Comparison of ENCODE assay signal across 8 cellular contexts in the genomic region with DNA sequence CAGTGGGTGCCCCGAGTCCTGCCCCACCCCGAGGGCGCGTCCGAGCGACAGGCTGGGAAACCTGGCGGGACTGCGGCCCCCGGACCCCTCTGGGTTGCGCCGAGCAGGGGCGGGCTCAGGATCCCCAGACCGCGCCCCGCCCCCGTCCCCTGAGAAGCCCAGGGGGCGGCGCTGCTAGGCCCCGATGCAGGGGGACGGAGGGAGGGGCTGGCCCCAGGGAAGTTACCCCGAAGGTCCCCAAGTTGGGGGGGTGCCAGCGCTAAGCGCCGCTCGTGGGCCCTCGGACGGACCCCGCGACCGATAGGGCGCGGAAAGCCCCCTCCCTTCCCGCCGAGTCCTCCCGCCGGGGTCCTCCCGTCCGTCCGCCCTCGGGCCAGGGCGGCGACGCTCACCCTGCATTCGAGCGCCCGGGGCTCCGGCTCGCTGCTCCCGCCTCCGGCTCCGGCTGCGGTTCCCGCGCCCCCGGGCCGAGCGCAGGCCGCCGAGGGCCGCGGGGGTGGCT. TPM values are rescaled to one million over a fixed set of nuclear protein-coding genes. Genes with fewer than 3 reads are reported as not detected.
DNase-seq lines count a peak whose midpoint lies in the region; TF ChIP-seq lines count a peak whose summit lies in the region.

No MANE protein-coding gene starts in this region.

- H3K27me3 ChIP-seq in mononuclear cell (ENCODE audit: insufficient read depth, low read length): peaks cover 2% of the 10 kb centered on the region

- TF ChIP-seq CTCF in coronary artery (IDR thresholded peaks at IDR 0.05): no peak

- peaks cover 11% of the 10 kb centered on the region for H3K4me1 ChIP-seq in mononuclear cell (ENCODE audit: insufficient read depth, low read length)

- peak overlapping the region; percentile 43 for H3K27ac ChIP-seq in KOPT-K1 (ENCODE audit: low read depth, low read length, poor library complexity, severe bottlenecking)
- H3K27ac ChIP-seq in coronary artery: peak overlapping the region in 1 of 2 donors; percentile 58

- peak overlapping the region; percentile 76 for H3K4me3 ChIP-seq in coronary artery
- peak overlapping the region; percentile 25 for H3K4me3 ChIP-seq in mononuclear cell (ENCODE audit: low read length)

- peaks cover 11% of the 10 kb centered on the region; the same call in 1 of the 2 replicates for H3K36me3 ChIP-seq in KOPT-K1 (ENCODE audit: insufficient read depth, low read length)

- no peaks in the 10 kb centered on the region for H3K9me3 ChIP-seq in KOPT-K1 (ENCODE audit: insufficient read depth, low read length, poor library complexity, severe bottlenecking)
- H3K9me3 ChIP-seq in mononuclear cell (ENCODE audit: low read depth, low read length): no peaks in the 10 kb centered on the region

- DNase-seq in DMS53 (lab: John Stamatoyannopoulos, UW) (peak; percentile 65), DMS53 treated with DMSO at 0.1 percent for 48 hours (lab: John Stamatoyannopoulos, UW; ENCODE audit: unreplicated experiment) (no peak), coronary artery (ENCODE audit: low spot score) (no peak), cerebellum (ENCODE audit: low spot score) (no peak), amniotic stem cell (lab: John Stamatoyannopoulos, UW) (no peak), glomerular visceral epithelial cell (ENCODE audit: extremely low spot score) (no peak)

RNA-seq across cellular contexts. Expression of a gene that starts 0.4 kb away (rescaled TPM):
- total RNA-seq in mononuclear cell (0.84 TPM), cerebellum (9.9 TPM)

RNA-seq across cellular contexts. Expression of a gene that starts 16.5 kb away (rescaled TPM):
- not detected for total RNA-seq in mononuclear cell
- total RNA-seq in cerebellum: not detected

RNA-seq across cellular contexts. Expression of a gene that starts 24.7 kb away (rescaled TPM):
- 6.3 TPM for total RNA-seq in mononuclear cell
- 18.5 TPM for total RNA-seq in cerebellum

RNA-seq across cellular contexts. Expression of a gene that starts 54.6 kb away (rescaled TPM):
- 2.1 TPM for total RNA-seq in mononuclear cell
- total RNA-seq in cerebellum: 11.9 TPM
